ENCODE assay signal across 22 cellular contexts in the genomic region with DNA sequence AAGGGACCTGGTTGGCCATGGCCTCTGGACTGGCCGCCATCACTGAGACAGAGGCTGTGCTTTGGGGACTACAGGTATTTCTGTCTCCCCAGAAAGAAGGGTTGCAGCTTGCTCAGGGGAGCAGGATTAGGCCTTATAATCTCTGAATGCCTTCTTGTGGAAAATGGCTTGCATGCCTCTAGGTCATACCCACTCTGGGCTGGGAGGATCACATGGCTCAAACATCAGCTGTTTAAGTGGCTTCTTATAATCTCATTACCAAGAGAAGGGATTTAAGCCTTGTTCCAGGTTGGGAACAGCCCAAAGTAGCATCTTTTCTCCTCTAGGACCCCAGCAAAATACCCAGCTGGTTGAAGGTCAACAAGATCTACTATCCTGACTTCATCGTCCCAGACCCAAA. TPM values are rescaled to one million over a fixed set of nuclear protein-coding genes. Genes with fewer than 3 reads are reported as not detected.
DNase-seq lines count a peak whose midpoint lies in the region; ATAC-seq, FAIRE-seq and TF ChIP-seq lines count a peak whose summit lies in the region.
"Had no signal": no experiment of that assay in that cellular context is flagged by ENCODE, and none has a peak within 500 bp of the region (broad histone marks: within the 10 kb centered on the region; RNA-seq: fewer than 3 reads in every experiment).

No MANE protein-coding gene starts in this region.

- peaks cover 6% of the 10 kb centered on the region for H3K4me1 Mint-ChIP-seq in CD4-positive, alpha-beta T cell (ENCODE audit: low read depth)

- no peaks in the 10 kb centered on the region for H3K27me3 ChIP-seq in CD4-positive, alpha-beta T cell (ENCODE audit: control insufficient read depth, insufficient read depth, low read length)
- H3K27me3 ChIP-seq in esophagus muscularis mucosa: no peaks in the 10 kb centered on the region
- no peaks in the 10 kb centered on the region for H3K27me3 ChIP-seq in sigmoid colon
- no peaks in the 10 kb centered on the region for H3K27me3 ChIP-seq in pancreas
- no peaks in the 10 kb centered on the region for H3K27me3 ChIP-seq in MM.1S (replicated peaks; ENCODE audit: insufficient read depth, low read length)
- H3K27me3 ChIP-seq in brain microvascular endothelial cell (replicated peaks): no peaks in the 10 kb centered on the region
- H3K27me3 ChIP-seq: MG63 had no signal

- H3K9me3 Mint-ChIP-seq in CD4-positive, alpha-beta T cell: no peaks in the 10 kb centered on the region
- H3K9me3 Mint-ChIP-seq: HFFc6 had no signal

- no peaks in the 10 kb centered on the region for H3K79me2 ChIP-seq in MM.1S (ENCODE audit: low read length)

- CTCF ChIA-PET in CD4-positive, alpha-beta T cell (lab: Charles Lee): interaction anchor here (1.1 to 3.9 kb wide), 4 partner anchors 64 to 118 kb away, joined by 3 to 24 read pairs (median 4); a partner anchor contains a TSS

- peaks cover 0 to 82% (median 75%) of the 10 kb centered on the region in 4 donors for H3K36me3 ChIP-seq in esophagus muscularis mucosa
- peaks cover 0 to 60% (median 12%) of the 10 kb centered on the region in 4 donors for H3K36me3 ChIP-seq in sigmoid colon
- peaks cover 0 to 32% (median 6%) of the 10 kb centered on the region in 3 donors for H3K36me3 ChIP-seq in pancreas
- H3K36me3 ChIP-seq in MM.1S (replicated peaks; ENCODE audit: insufficient read depth, low read length): peaks cover 3% of the 10 kb centered on the region; the same call in 1 of the 2 replicates
- H3K36me3 ChIP-seq in brain microvascular endothelial cell (replicated peaks): peaks cover 9% of the 10 kb centered on the region

- in situ Hi-C loops in brain microvascular endothelial cell (cut with HindIII; ENCODE audit: low pct_ligation_motif_present, low sequenced_read_pairs): no loop called here

- intact Hi-C loops in CD4-positive, alpha-beta T cell (cut with DNase I, micrococcal nuclease): loop anchor here in 1 of 2 experiments (5.0 kb wide), 2 partner anchors 577 to 748 kb away; no protein-coding TSS in a partner anchor
- intact Hi-C loops in esophagus muscularis mucosa (cut with DNase I) (loop anchor here (2.0 to 5.0 kb wide), 2 partner anchors 88 to 119 kb away; a partner anchor contains a TSS), sigmoid colon (cut with DNase I) (loop anchor here (2.0 kb wide), 2 partner anchors 63 to 89 kb away; a partner anchor contains a TSS), pancreas (cut with DNase I) (loop anchor here in 1 of 3 donors (10.0 kb wide), 1 partner anchor 125 kb away; a partner anchor contains a TSS)

- no peak for FAIRE-seq in pancreas (lab: Jason Lieb, UNC)
- FAIRE-seq: H54 had no signal

- no peaks in the 10 kb centered on the region for H4K20me1 ChIP-seq in MM.1S (ENCODE audit: insufficient read depth, low read length)

- no peaks in the 10 kb centered on the region for H3K9me3 ChIP-seq in CD4-positive, alpha-beta T cell (ENCODE audit: control insufficient read depth, low read length)
- H3K9me3 ChIP-seq in esophagus muscularis mucosa (no peaks in the 10 kb centered on the region), sigmoid colon (no peaks in the 10 kb centered on the region), pancreas (no peaks in the 10 kb centered on the region), MM.1S (replicated peaks; ENCODE audit: insufficient read depth, low read length) (no peaks in the 10 kb centered on the region)
- H3K9me3 ChIP-seq: Caco-2, MG63 had no signal

- H3K4me2 ChIP-seq in MM.1S (ENCODE audit: low read depth, low read length): no peak overlapping the region

- POLR2A ChIA-PET in CD4-positive, alpha-beta T cell (lab: Charles Lee): interaction anchor here (0.7 to 2.5 kb wide), 6 partner anchors 22 to 579 kb away, joined by 3 to 11 read pairs (median 4); a partner anchor contains a TSS

- TF ChIP-seq CTCF in CD4-positive, alpha-beta T cell (IDR thresholded peaks at IDR 0.05): no peak
- no peak for TF ChIP-seq CTCF in esophagus muscularis mucosa (IDR thresholded peaks at IDR 0.05)
- TF ChIP-seq CTCF in sigmoid colon (IDR thresholded peaks at IDR 0.05): no peak
- TF ChIP-seq CTCF in pancreas (IDR thresholded peaks at IDR 0.05): no peak
- no peak for TF ChIP-seq CTCF in MM.1S (IDR thresholded peaks at IDR 0.05; ENCODE audit: low read length)
- no peak for TF ChIP-seq CTCF in brain microvascular endothelial cell (IDR thresholded peaks at IDR 0.05; ENCODE audit: low read depth, low read length, missing control alignments)

- H3K4me3 Mint-ChIP-seq in CD4-positive, alpha-beta T cell: no peak overlapping the region
- H3K4me3 Mint-ChIP-seq: CD14-positive monocyte, HFFc6 had no signal

- H3K4me1 ChIP-seq in esophagus muscularis mucosa (peaks cover 24 to 69% (median 59%) of the 10 kb centered on the region in 4 donors), sigmoid colon (peaks cover 0 to 77% (median 63%) of the 10 kb centered on the region in 4 donors), pancreas (peaks cover 0 to 3% (median 0%) of the 10 kb centered on the region in 3 donors), MM.1S (ENCODE audit: low read length) (peaks cover 5% of the 10 kb centered on the region; the same call in 1 of the 2 replicates)
- H3K4me1 ChIP-seq: Caco-2 had no signal

- peaks cover 74% of the 10 kb centered on the region for H3K36me3 Mint-ChIP-seq in CD4-positive, alpha-beta T cell (ENCODE audit: low read depth)

- no peak for DNase-seq in CD4-positive, alpha-beta T cell
- peak; percentile 80 for DNase-seq in NCI-H82 (lab: John Stamatoyannopoulos, UW)
- DNase-seq in esophagus muscularis mucosa (ENCODE audit: extremely low spot score): no peak
- DNase-seq in sigmoid colon: no peak
- no peak for DNase-seq in pancreas
- DNase-seq in MM.1S: no peak
- no peak for DNase-seq in brain microvascular endothelial cell
- no peak for DNase-seq in T1000 (lab: John Stamatoyannopoulos, UW)
- DNase-seq: ACHN; AML-193; Caco-2; HFFc6; Karpas-422; MG63; NCI-H1105; NCI-H1694 treated with DMSO at 0.1 percent for 48 hours; NCI-H226; NCI-H526 treated with DMSO at 0.1 percent for 48 hours; NK-92 treated with Interleukin-12 subunit alpha and Interleukin-12 subunit beta, amount 100 ng/mL, for 24 hours; SHP77 had no signal

- ATAC-seq in CD4-positive, alpha-beta T cell (ENCODE audit: poor library complexity): no peak
- no peak for ATAC-seq in pancreas

- 100% methylated on average over 2 of the region's 2 CpGs for WGBS in esophagus muscularis mucosa
- WGBS in sigmoid colon, 2 donors: 95% methylated on average over 2 of the region's 2 CpGs
- 90 to 97% methylated on average over 2 of the region's 2 CpGs for WGBS in pancreas, 2 donors

- no peak overlapping the region for H3K27ac ChIP-seq in CD4-positive, alpha-beta T cell (ENCODE audit: low read depth, low read length)
- H3K27ac ChIP-seq in esophagus muscularis mucosa (replicated peaks in 1 of 4): peak overlapping the region in 3 of 4 donors; percentile 87 to 89 (median 88)
- peak overlapping the region in 3 of 4 donors; percentile 87 to 92 (median 91) for H3K27ac ChIP-seq in sigmoid colon
- no peak overlapping the region for H3K27ac ChIP-seq in pancreas
- H3K27ac ChIP-seq in MM.1S (ENCODE audit: low read length): no peak overlapping the region
- H3K27ac ChIP-seq in brain microvascular endothelial cell: no peak overlapping the region

- H3K27ac Mint-ChIP-seq in CD4-positive, alpha-beta T cell: peak overlapping the region; percentile 42
- H3K27ac Mint-ChIP-seq: HFFc6 had no signal

- H2AFZ ChIP-seq in MM.1S (ENCODE audit: low read length): no peak overlapping the region

- no peak overlapping the region for H3K4me3 ChIP-seq in esophagus muscularis mucosa
- no peak overlapping the region for H3K4me3 ChIP-seq in sigmoid colon
- no peak overlapping the region for H3K4me3 ChIP-seq in pancreas
- H3K4me3 ChIP-seq in MM.1S (ENCODE audit: low read length): no peak overlapping the region
- H3K4me3 ChIP-seq in brain microvascular endothelial cell (ENCODE audit: low read depth, low read length): no peak overlapping the region
- H3K4me3 ChIP-seq: MG63 had no signal

- H3K27me3 Mint-ChIP-seq in CD4-positive, alpha-beta T cell: no peaks in the 10 kb centered on the region

- H3F3A ChIP-seq in MM.1S (ENCODE audit: insufficient read depth, low read length): no peaks in the 10 kb centered on the region

- no peak for TF ChIP-seq EP300 in esophagus muscularis mucosa (IDR thresholded peaks at IDR 0.05)
- TF ChIP-seq EP300 in sigmoid colon (IDR thresholded peaks at IDR 0.05): no peak

- no peaks in the 10 kb centered on the region for H3K9me2 ChIP-seq in MM.1S (replicated peaks; ENCODE audit: insufficient read depth, low read length)

- no peak for TF ChIP-seq POLR2A in esophagus muscularis mucosa (IDR thresholded peaks at IDR 0.05; ENCODE audit: low read depth)
- no peak for TF ChIP-seq POLR2A in sigmoid colon (IDR thresholded peaks at IDR 0.05)

- no peak overlapping the region for H3K9ac ChIP-seq in MM.1S (ENCODE audit: low read length)

RNA-seq across cellular contexts. Expression of a gene that starts 19.1 kb away (rescaled TPM):
- 10 to 100 TPM; 44.6 to 49.1 TPM for total RNA-seq in CD4-positive, alpha-beta T cell
- total RNA-seq in esophagus muscularis mucosa (10 to 100 TPM; 24.7 to 50.7 (median 32.1) TPM), sigmoid colon (10 to 100 TPM; 19.4 to 29.7 (median 22.7) TPM), pancreas (10 to 100 TPM; 14.6 to 22.2 (median 18.8) TPM)
- polyA plus RNA-seq in sigmoid colon (10 to 100 TPM in 1 of 3 donors, 1 to 10 TPM in 2; 3.5 to 15.6 (median 4.2) TPM), pancreas (10 to 100 TPM in 1 of 2 donors, 1 to 10 TPM in 1; 6.4 to 11.6 TPM)

RNA-seq across cellular contexts. Expression of a gene that starts 38.1 kb away (rescaled TPM):
- 10 to 100 TPM; 34.4 to 39.0 TPM for total RNA-seq in CD4-positive, alpha-beta T cell
- total RNA-seq in esophagus muscularis mucosa: 10 to 100 TPM; 10.8 to 16.6 (median 12.6) TPM
- 10 to 100 TPM in 3 of 4 donors, 1 to 10 TPM in 1; 8.6 to 14.3 (median 12.8) TPM for total RNA-seq in sigmoid colon
- 10 to 100 TPM in 1 of 3 donors, 1 to 10 TPM in 2; 7.2 to 12.6 (median 8.3) TPM for polyA plus RNA-seq in sigmoid colon
- 1 to 10 TPM; 3.8 to 9.7 (median 5.7) TPM for total RNA-seq in pancreas
- polyA plus RNA-seq in pancreas: 1 to 10 TPM; 4.0 to 9.3 TPM

RNA-seq across cellular contexts. Expression of a gene that starts 38.2 kb away (rescaled TPM):
- total RNA-seq in CD4-positive, alpha-beta T cell: 1 to 10 TPM; 4.6 to 4.9 TPM
- total RNA-seq in esophagus muscularis mucosa: 1 to 10 TPM; 2.6 to 5.8 (median 4.5) TPM
- 1 to 10 TPM; 3.3 to 4.3 (median 3.5) TPM for total RNA-seq in sigmoid colon
- 1 to 10 TPM in 1 of 3 donors, under 1 TPM in 2; 0.87 to 1.2 (median 0.92) TPM for polyA plus RNA-seq in sigmoid colon
- 1 to 10 TPM in 5 of 6 donors, under 1 TPM in 1; 0.69 to 4.0 (median 1.3) TPM for total RNA-seq in pancreas
- 1 to 10 TPM in 1 of 2 donors, under 1 TPM in 1; 0.68 to 2.5 TPM for polyA plus RNA-seq in pancreas

Comparison
In these comparisons a context has a peak if more than half of its experiments do, and no peak if none do; other contexts are left out.
1. H3K27ac ChIP-seq: peak in esophagus muscularis mucosa (3 of 4) and sigmoid colon (3 of 4); none in CD4-positive, alpha-beta T cell (single experiment), pancreas (0 of 4), MM.1S (single experiment) and brain microvascular endothelial cell (single experiment).